29 cellular contexts compared by ENCODE assay signal in the genomic region with DNA sequence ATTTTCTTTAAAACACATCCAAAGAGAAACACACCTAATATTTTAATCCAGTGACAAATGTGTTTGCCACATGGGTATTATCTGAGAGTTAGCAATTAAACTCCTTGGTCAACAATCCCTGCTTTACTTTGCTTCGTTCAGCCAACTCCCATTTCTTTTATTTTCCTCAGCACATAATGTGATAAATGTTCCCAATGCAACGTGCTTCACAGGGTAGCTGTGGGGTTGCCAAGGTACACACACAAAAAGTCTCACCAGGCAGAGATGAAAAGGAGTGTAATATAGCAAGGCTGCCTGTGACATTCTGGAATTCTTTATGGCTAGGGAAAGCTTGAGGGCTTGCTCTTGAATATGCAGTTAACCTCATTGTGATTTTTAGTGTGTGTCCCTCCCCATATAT.
DNase-seq lines count a peak whose midpoint lies in the region; ATAC-seq and TF ChIP-seq lines count a peak whose summit lies in the region.
"Had no signal": no experiment of that assay in that cellular context is flagged by ENCODE, and none has a peak within 500 bp of the region (broad histone marks: within the 10 kb centered on the region; RNA-seq: fewer than 3 reads in every experiment).

No MANE protein-coding gene starts in this region.

- in situ Hi-C loops in astrocyte of the cerebellum (cut with HindIII; ENCODE audit: low sequenced_read_pairs): no loop called here

- DNase-seq in DMS153 (lab: John Stamatoyannopoulos, UW): peak; percentile 19
- DNase-seq in NCI-H1417 treated with DMSO at 0.1 percent for 48 hours (lab: John Stamatoyannopoulos, UW): peak; percentile 87
- DNase-seq in astrocyte of the cerebellum (ENCODE audit: low read depth): peak; percentile 54
- DNase-seq in left colon: no peak
- DNase-seq in NCI-H1105 (lab: John Stamatoyannopoulos, UW): no peak
- DNase-seq in glutamatergic neuron: no peak
- no peak for DNase-seq in A172 (ENCODE audit: low spot score)
- DNase-seq in GM10248 (ENCODE audit: extremely low spot score): no peak
- DNase-seq: activated CD8-positive, alpha-beta memory T cell treated with anti-CD3 and anti-CD28 coated beads, Interleukin-2, amount 50 U/mL, for 48 hours; activated CD8-positive, alpha-beta T cell treated with anti-CD3 and anti-CD28 coated beads for 36 hours; activated naive CD4-positive, alpha-beta T cell treated with anti-CD3 and anti-CD28 coated beads for 36 hours; adrenal gland; AML-193; CD4-positive, CD25-positive, alpha-beta regulatory T cell; colonic mucosa; effector CD4-positive, alpha-beta T cell; EL; MG63; midbrain; natural killer cell; NCI-H1694; NCI-H526; nucleus accumbens; psoas muscle; SIG-M5; stimulated activated CD4-positive, alpha-beta T cell treated with anti-CD3 and anti-CD28 coated beads, Interleukin-4, amount 100 ng/mL, for 1 hour had no signal

- no peaks in the 10 kb centered on the region for H3K4me1 Mint-ChIP-seq in glutamatergic neuron (ENCODE audit: low read depth, unreplicated experiment)
- H3K4me1 Mint-ChIP-seq: CD4-positive, CD25-positive, alpha-beta regulatory T cell; natural killer cell had no signal

- TF ChIP-seq CTCF in astrocyte of the cerebellum (IDR thresholded peaks at IDR 0.05; ENCODE audit: low read depth, low read length, missing control alignments): no peak
- no peak for TF ChIP-seq CTCF in glutamatergic neuron (IDR thresholded peaks at IDR 0.05; ENCODE audit: partially characterized antibody, unreplicated experiment)
- TF ChIP-seq CTCF in GM10248 (IDR thresholded peaks at IDR 0.05; ENCODE audit: control extremely low read depth, extremely low read depth, low read depth, missing control alignments): no peak

- no peaks in the 10 kb centered on the region for H3K27me3 Mint-ChIP-seq in glutamatergic neuron (ENCODE audit: unreplicated experiment)
- H3K27me3 Mint-ChIP-seq: activated CD8-positive, alpha-beta T cell treated with anti-CD3 and anti-CD28 coated beads for 36 hours had no signal

- peak; percentile 65 for ATAC-seq in left colon
- ATAC-seq: activated CD8-positive, alpha-beta T cell treated with anti-CD3 and anti-CD28 coated beads for 36 hours; GM12878; K562; natural killer cell had no signal

- intact Hi-C loops in left colon (cut with DNase I, micrococcal nuclease): no loop called here

- CTCF ChIA-PET in GM10248 (lab: Yijun Ruan, JAX): interaction anchor here (1.2 kb wide), 1 partner anchor 16 kb away, joined by 3 read pairs; no protein-coding TSS in a partner anchor

- H3K4me3 ChIP-seq in astrocyte of the cerebellum (ENCODE audit: low read depth, low read length): no peak overlapping the region
- H3K4me3 ChIP-seq: adrenal gland, colonic mucosa, GM12878, K562, MG63, psoas muscle, tibial nerve had no signal

- POLR2A ChIA-PET in GM10248 (lab: Yijun Ruan, JAX): no interaction called here

- no peaks in the 10 kb centered on the region for H3K36me3 Mint-ChIP-seq in glutamatergic neuron (ENCODE audit: unreplicated experiment)
- H3K36me3 Mint-ChIP-seq: CD4-positive, CD25-positive, alpha-beta regulatory T cell; natural killer cell had no signal

- no peak overlapping the region for H3K4me3 Mint-ChIP-seq in glutamatergic neuron (ENCODE audit: unreplicated experiment)
- H3K4me3 Mint-ChIP-seq: activated CD8-positive, alpha-beta T cell treated with anti-CD3 and anti-CD28 coated beads for 36 hours; activated naive CD4-positive, alpha-beta T cell treated with anti-CD3 and anti-CD28 coated beads for 36 hours; CD4-positive, CD25-positive, alpha-beta regulatory T cell; natural killer cell had no signal

- no peak overlapping the region for H3K27ac Mint-ChIP-seq in glutamatergic neuron (ENCODE audit: unreplicated experiment)
- H3K27ac Mint-ChIP-seq: activated CD8-positive, alpha-beta T cell treated with anti-CD3 and anti-CD28 coated beads for 36 hours; activated naive CD4-positive, alpha-beta T cell treated with anti-CD3 and anti-CD28 coated beads for 36 hours; CD4-positive, CD25-positive, alpha-beta regulatory T cell; natural killer cell had no signal

- no peaks in the 10 kb centered on the region for H3K9me3 Mint-ChIP-seq in glutamatergic neuron (ENCODE audit: unreplicated experiment)
- H3K9me3 Mint-ChIP-seq: activated CD8-positive, alpha-beta T cell treated with anti-CD3 and anti-CD28 coated beads for 36 hours; activated naive CD4-positive, alpha-beta T cell treated with anti-CD3 and anti-CD28 coated beads for 36 hours had no signal

Comparison
In these comparisons a context has a peak if more than half of its experiments do, and no peak if none do; other contexts are left out.
1. DNase-seq: peak in DMS153 (single experiment), NCI-H1417 treated with DMSO at 0.1 percent for 48 hours (single experiment) and astrocyte of the cerebellum (single experiment); none in left colon (0 of 2), NCI-H1105 (single experiment), glutamatergic neuron (single experiment), A172 (single experiment) and GM10248 (single experiment).